20 cellular contexts compared by ENCODE assay signal in genomic region chr2:179703702-179704101, GRCh38.
"Had no signal": no experiment of that assay in that cellular context is flagged by ENCODE, and none has a peak within 500 bp of the region (broad histone marks: within the 10 kb centered on the region; RNA-seq: fewer than 3 reads in every experiment).

No MANE protein-coding gene starts in this region.

- H3K27me3 ChIP-seq: hepatocyte, sigmoid colon, testis had no signal

- DNase-seq: activated CD4-positive, alpha-beta T cell treated with anti-CD3 and anti-CD28 coated beads for 1 hour; activated CD4-positive, alpha-beta T cell treated with anti-CD3 and anti-CD28 coated beads, Interleukin-2, amount 50 U/mL, for 1 hour; activated gamma-delta T cell treated with Interleukin-2 at 50 U/mL for 16 hours; activated T-cell treated with anti-CD3 and anti-CD28 coated beads, Interleukin-2, amount 50 U/mL, for 1 hour; aorta; dermis blood vessel endothelial cell; effector CD8-positive, alpha-beta T cell; foreskin melanocyte; glutamatergic neuron; immature natural killer cell; naive thymus-derived CD4-positive, alpha-beta T cell; retina; sigmoid colon; stimulated activated CD4-positive, alpha-beta T cell treated with anti-CD3 and anti-CD28 coated beads, Interleukin-2, amount 100 ng/mL, for 48 hours; stimulated activated CD8-positive, alpha-beta memory T cell treated with anti-CD3 and anti-CD28 coated beads, Interleukin-4, amount 100 ng/mL, for 48 hours; stimulated activated naive B cell treated with anti-CD40 and anti-IgM and Interleukin-4, amounts not matched to agents 10 μg/mL and 1 μg/mL and 100 μg/mL, for 72 hours; T-helper 9 cell; testis; trophoblast cell had no signal

- H3K4me3 ChIP-seq: hepatocyte, sigmoid colon, testis had no signal

- H3K27ac ChIP-seq: hepatocyte, sigmoid colon, testis had no signal

- H3K36me3 ChIP-seq: sigmoid colon had no signal

- H3K4me1 ChIP-seq: testis had no signal

- H3K9me3 ChIP-seq: sigmoid colon, testis had no signal

- ATAC-seq: naive thymus-derived CD4-positive, alpha-beta T cell; stimulated activated naive B cell treated with anti-CD40 and anti-IgM and Interleukin-4, amounts not matched to agents 10 μg/mL and 1 μg/mL and 100 μg/mL, for 72 hours had no signal
